In genomic region chr19:12965812-12966135, GRCh38 we compare ENCODE assay signal across 9 cellular contexts. TPM values are rescaled to one million over a fixed set of nuclear protein-coding genes. Genes with fewer than 3 reads are reported as not detected.
A peak's percentile ranks its signal among the peaks of the same experiment; 100 is the strongest.
DNase-seq lines count a peak whose midpoint lies in the region; ATAC-seq and TF ChIP-seq lines count a peak whose summit lies in the region.
"Had no signal": no experiment of that assay in that cellular context is flagged by ENCODE, and none has a peak within 500 bp of the region (broad histone marks: within the 10 kb centered on the region; RNA-seq: fewer than 3 reads in every experiment).

No MANE protein-coding gene starts in this region.

- H3K79me1 ChIP-seq in H9 (ENCODE audit: insufficient read depth, low read depth, low read length, poor library complexity, severe bottlenecking) = no peaks in the 10 kb centered on the region

- no peak overlapping the region for H3K56ac ChIP-seq in H9 (ENCODE audit: insufficient read length, low read depth, low read length)

- H4K5ac ChIP-seq in H9 (ENCODE audit: insufficient read length, low read depth, low read length) = no peak overlapping the region

- H2AK5ac ChIP-seq in H9 (ENCODE audit: insufficient read length, low read length) = no peak overlapping the region

- no peaks in the 10 kb centered on the region for H3K9me3 ChIP-seq in H9 (ENCODE audit: control insufficient read depth, low read depth, low read length)

- H3K4me1 ChIP-seq in H9 (ENCODE audit: insufficient read depth, low read length) (no peaks in the 10 kb centered on the region), rectal smooth muscle tissue (ENCODE audit: control insufficient read depth, insufficient read depth, low read length) (peaks cover 3% of the 10 kb centered on the region)

- H3K9ac ChIP-seq in H9 (ENCODE audit: extremely low read depth, insufficient read length, low read length) (no peak overlapping the region), rectal smooth muscle tissue (ENCODE audit: low read length) (no peak overlapping the region)

- H3K36me3 Mint-ChIP-seq in H9 (ENCODE audit: insufficient read depth in 1 of 3, low read depth in 3 of 3) = no peaks in the 10 kb centered on the region; a peak in 1 of 7 replicates

- no peak overlapping the region for H2BK5ac ChIP-seq in H9 (ENCODE audit: insufficient read length, low read length)

- H2AFZ ChIP-seq in H9 (ENCODE audit: low read length) = no peak overlapping the region

- H4K20me1 ChIP-seq in H9 (ENCODE audit: control insufficient read depth, insufficient read depth, insufficient read length) = no peaks in the 10 kb centered on the region

- H3K27me3 ChIP-seq in H9 (ENCODE audit: insufficient read depth, low read length) (no peaks in the 10 kb centered on the region), rectal smooth muscle tissue (ENCODE audit: control insufficient read depth, insufficient read depth, low read length) (no peaks in the 10 kb centered on the region)

- H3K4ac ChIP-seq in H9 (ENCODE audit: low read depth, low read length) = no peak overlapping the region

- no CpG with 5 or more reads among the region's 8 CpGs for WGBS in H9 (ENCODE audit: extremely low coverage, insufficient read length, low lambda C conversion rate)

- no peak overlapping the region for H4K91ac ChIP-seq in H9 (ENCODE audit: insufficient read length, low read depth, low read length)

- peaks cover 1 to 4% of the 10 kb centered on the region in 2 experiments; a peak in 4 of 5 replicates for H3K9me3 Mint-ChIP-seq in H9

- TF ChIP-seq CTCF in H9 (conservative IDR thresholded peaks at IDR 0.05) (no peak), RWPE1 (conservative IDR thresholded peaks at IDR 0.05; ENCODE audit: low read depth) (no peak), epithelial cell of proximal tubule (conservative IDR thresholded peaks at IDR 0.05; ENCODE audit: low read depth, low read length) (no peak)

- no peak overlapping the region for H2BK20ac ChIP-seq in H9 (ENCODE audit: low read depth, low read length, poor library complexity, severe bottlenecking)

- no peak overlapping the region for H2BK120ac ChIP-seq in H9 (ENCODE audit: low read depth, low read length, poor library complexity, severe bottlenecking)

- CTCF ChIA-PET in RWPE1 (lab: Yijun Ruan, JAX) = interaction anchor here (0.5 to 2.3 kb wide), 28 partner anchors 8 to 623 kb away, joined by 3 to 35 read pairs (median 4); partner anchors contain the start of genes GADD45GIP1 and RAD23A

- H2BK15ac ChIP-seq in H9 (ENCODE audit: low read depth, low read length) = no peak overlapping the region

- no peak overlapping the region for H3T11ph ChIP-seq in H9 (ENCODE audit: low read length)

- H3K4me3 Mint-ChIP-seq in H9 = peak overlapping the region; percentile 51 to 76

- peak overlapping the region; percentile 13 to 80 (median 65); a peak in 2 of 7 replicates for H3K27ac Mint-ChIP-seq in H9

- peak overlapping the region; percentile 46 for H3K4me2 ChIP-seq in H9 (ENCODE audit: insufficient read depth, insufficient read length, low read length)

- H3K79me2 ChIP-seq in H9 (ENCODE audit: insufficient read depth, low read length) = no peaks in the 10 kb centered on the region

- H3K4me3 ChIP-seq in epithelial cell of proximal tubule (ENCODE audit: low read depth, low read length) = peak overlapping the region; percentile 68
- peak overlapping the region; percentile 80 for H3K4me3 ChIP-seq in rectal smooth muscle tissue (ENCODE audit: low read length)

- no peak overlapping the region for H3K14ac ChIP-seq in H9 (ENCODE audit: insufficient read depth, low read length)

- no peak overlapping the region for H4K8ac ChIP-seq in H9 (replicated peaks; ENCODE audit: insufficient read length, low read depth, low read length)

- no peaks in the 10 kb centered on the region for H3K23me2 ChIP-seq in H9 (ENCODE audit: insufficient read length, low read depth, low read length, poor library complexity, severe bottlenecking)

- H3K27me3 Mint-ChIP-seq in H9 (ENCODE audit: low read depth) = peaks cover 16% of the 10 kb centered on the region

- POLR2A ChIA-PET in RWPE1 (lab: Yijun Ruan, JAX; ENCODE audit: low non-redundant PET) = no interaction called here

- no peak overlapping the region for H2BK12ac ChIP-seq in H9 (ENCODE audit: insufficient read length, low read depth, low read length)

- no peak overlapping the region for H3K23ac ChIP-seq in H9 (ENCODE audit: insufficient read length, low read depth, low read length)

- no peaks in the 10 kb centered on the region for H3K36me3 ChIP-seq in rectal smooth muscle tissue (ENCODE audit: control insufficient read depth, insufficient read depth, low read length)

- peaks cover 0 to 12% of the 10 kb centered on the region in 2 experiments; a peak in 3 of 4 replicates for H3K4me1 Mint-ChIP-seq in H9

- no peak overlapping the region for H3K18ac ChIP-seq in H9 (ENCODE audit: insufficient read length, low read depth, low read length)

- ATAC-seq in HG03039 (IDR thresholded peaks at IDR 0.05; ENCODE audit: unreplicated experiment) (no peak), GM18909 (IDR thresholded peaks at IDR 0.05; ENCODE audit: poor library complexity, unreplicated experiment) (no peak)

- DNase-seq in H9 = no peak
- DNase-seq in RWPE1 (ENCODE audit: low spot score) = no peak
- DNase-seq in epithelial cell of proximal tubule (ENCODE audit: low read depth) = no peak
- DNase-seq in NCI-H1436 (lab: John Stamatoyannopoulos, UW) = no peak
- no peak for DNase-seq in DMS79 (lab: John Stamatoyannopoulos, UW)

- H3K27ac ChIP-seq in H9 (ENCODE audit: insufficient read length, low read depth, low read length) (no peak overlapping the region), RWPE1 (peak overlapping the region; percentile 77), rectal smooth muscle tissue (ENCODE audit: low read depth, low read length) (peak overlapping the region; percentile 70)

RNA-seq across cellular contexts. Expression of gene DAND5, which starts 3.6 kb away (rescaled TPM):
- total RNA-seq in H9 (2021) (0.11 and 0.13 TPM in 2 replicates), epithelial cell of proximal tubule (0.06 and 0.07 TPM in 2 replicates)
- total RNA-seq: T-helper 2 cell treated with Interferon-gamma antibody and Interleukin-4, amounts not matched to agents 100 ng/mL and 5 ng/mL, for 36 hours had no signal

RNA-seq across cellular contexts. Expression of gene GADD45GIP1, which starts 8.8 kb away (rescaled TPM):
- total RNA-seq in H9 (2021) (44.5 and 45.6 TPM in 2 replicates), epithelial cell of proximal tubule (87.2 and 105 TPM in 2 replicates)

RNA-seq across cellular contexts. Expression of gene RAD23A, which starts 20.1 kb away (rescaled TPM):
- total RNA-seq in H9 (2021) = 62.2 and 67.0 TPM in 2 replicates
- total RNA-seq in epithelial cell of proximal tubule = 108 and 129 TPM in 2 replicates

RNA-seq across cellular contexts. Expression of gene CALR, which starts 27.4 kb away (rescaled TPM):
- total RNA-seq in H9 (2021) (887 and 938 TPM in 2 replicates), epithelial cell of proximal tubule (1,613 and 1,812 TPM in 2 replicates)

RNA-seq across cellular contexts. Expression of gene NFIX, which starts 29.5 kb away (rescaled TPM):
- 0.20 and 0.31 TPM in 2 replicates for total RNA-seq in H9 (2021)
- total RNA-seq in epithelial cell of proximal tubule = 1.7 TPM in 1 of 2 replicates, not detected in the other
